In genomic region chr12:14257734-14258467, GRCh38 we compare ENCODE assay signal across 8 cellular contexts.
DNase-seq lines count a peak whose midpoint lies in the region; ATAC-seq and TF ChIP-seq lines count a peak whose summit lies in the region.

No MANE protein-coding gene starts in this region.

- peak overlapping the region; percentile 95 to 97 for H3K27ac Mint-ChIP-seq in effector memory CD8-positive, alpha-beta T cell

- H3K79me1 ChIP-seq in mesenchymal stem cell (replicated peaks; ENCODE audit: low read length, poor library complexity, severe bottlenecking) = no peaks in the 10 kb centered on the region

- H3K14ac ChIP-seq in mesenchymal stem cell (ENCODE audit: low read length in 2 of 2) = peak overlapping the region in 1 of 2 experiments; percentile 44

- peak; percentile 99 for DNase-seq in AG04450 (ENCODE audit: low read depth, low spot score)
- peak; percentile 97 for DNase-seq in NCI-H774 (lab: John Stamatoyannopoulos, UW)
- peak; percentile 89 for DNase-seq in activated CD8-positive, alpha-beta memory T cell treated with anti-CD3 and anti-CD28 coated beads for 24 hours
- peak; percentile 73 to 80 (median 75) for DNase-seq in effector memory CD8-positive, alpha-beta T cell
- DNase-seq in mesenchymal stem cell = peak; percentile 98
- DNase-seq in stimulated activated CD8-positive, alpha-beta memory T cell treated with anti-CD3 and anti-CD28 coated beads, Interleukin-12 subunit alpha, Interleukin-12 subunit beta, amount 100 ng/mL, for 1 hour (ENCODE audit: low read depth) = peak; percentile 67

- H2BK5ac ChIP-seq in mesenchymal stem cell (ENCODE audit: low read depth, low read length, poor library complexity, severe bottlenecking) = no peak overlapping the region

- H2BK12ac ChIP-seq in mesenchymal stem cell (ENCODE audit: low read length in 2 of 2) = peak overlapping the region; percentile 46 to 97

- ATAC-seq in GM18870 (IDR thresholded peaks at IDR 0.05; ENCODE audit: unreplicated experiment) = peak; percentile 76
- ATAC-seq in HG03521 (IDR thresholded peaks at IDR 0.05; ENCODE audit: unreplicated experiment) = peak; percentile 36
- ATAC-seq in effector memory CD8-positive, alpha-beta T cell (replicated peaks) = peak; percentile 72

- H3K4me1 ChIP-seq in mesenchymal stem cell (ENCODE audit: control insufficient read depth, insufficient read depth, low read depth, low read length) = peaks cover 16% of the 10 kb centered on the region

- no peaks in the 10 kb centered on the region for H3K27me3 Mint-ChIP-seq in effector memory CD8-positive, alpha-beta T cell

- no peaks in the 10 kb centered on the region for H3K9me3 Mint-ChIP-seq in effector memory CD8-positive, alpha-beta T cell

- H2BK120ac ChIP-seq in mesenchymal stem cell (ENCODE audit: low read depth, low read length) = peak overlapping the region; percentile 58

- peak overlapping the region; percentile 84 for H4K8ac ChIP-seq in mesenchymal stem cell (ENCODE audit: low read length)

- peak overlapping the region; percentile 64 for H3K4me3 Mint-ChIP-seq in effector memory CD8-positive, alpha-beta T cell

- 33% methylated on average over 13 of the region's 13 CpGs for WGBS in mesenchymal stem cell

- CTCF ChIA-PET in AG04450 (lab: Charles Lee) = interaction anchor here (0.6 to 2.5 kb wide), 4 partner anchors 18 to 237 kb away, joined by 3 to 18 read pairs (median 4); partner anchors contain the start of gene ATF7IP

- H3K4me2 ChIP-seq in mesenchymal stem cell (ENCODE audit: low read length, poor library complexity, severe bottlenecking) = no peak overlapping the region

- POLR2A ChIA-PET in AG04450 (lab: Yijun Ruan, JAX) = interaction anchor here (0.6 to 1.9 kb wide), 8 partner anchors 108 to 249 kb away, joined by 3 to 28 read pairs (median 8); partner anchors contain the start of gene ATF7IP

- H4K91ac ChIP-seq in mesenchymal stem cell (ENCODE audit: low read length) = peak overlapping the region; percentile 79

- peak overlapping the region; percentile 7 to 42 for H3K4ac ChIP-seq in mesenchymal stem cell (ENCODE audit: low read depth in 1 of 2, low read length in 2 of 2)

- peak overlapping the region; percentile 74 for H3K27ac ChIP-seq in AG04450 (ENCODE audit: low read depth, low read length)
- H3K27ac ChIP-seq in mesenchymal stem cell (ENCODE audit: low read length, poor library complexity, severe bottlenecking) = peak overlapping the region; percentile 88

- TF ChIP-seq CTCF in AG04450 (IDR thresholded peaks at IDR 0.05; ENCODE audit: low read depth, low read length) = no peak

- no peak overlapping the region for H3K23ac ChIP-seq in mesenchymal stem cell (ENCODE audit: low read length in 2 of 2)

- H3K4me1 Mint-ChIP-seq in effector memory CD8-positive, alpha-beta T cell (ENCODE audit: low read depth in 2 of 2) = peaks cover 34 to 40% of the 10 kb centered on the region in 2 donors

- peak overlapping the region; percentile 58 for H2BK15ac ChIP-seq in mesenchymal stem cell (ENCODE audit: low read depth, poor library complexity, severe bottlenecking)

- H3K9me3 ChIP-seq in AG04450 (ENCODE audit: control insufficient read depth, insufficient read depth, low read length) (peaks cover 10% of the 10 kb centered on the region), mesenchymal stem cell (ENCODE audit: control insufficient read depth, low read length) (no peaks in the 10 kb centered on the region)

- H3K9ac ChIP-seq in mesenchymal stem cell (ENCODE audit: low read length) = peak overlapping the region; percentile 86

- 0 out of 2 replicates have a peak overlapping the region, but pooled peaks have one; percentile 32 for H3K4me3 ChIP-seq in AG04450 (ENCODE audit: low read depth, low read length)
- H3K4me3 ChIP-seq in mesenchymal stem cell (ENCODE audit: insufficient read depth in 1 of 2, low read depth in 1 of 2, low read length in 2 of 2) = peak overlapping the region in 1 of 2 experiments; percentile 68

- H3K27me3 ChIP-seq in AG04450 (ENCODE audit: control insufficient read depth, insufficient read depth, low read length) (no peaks in the 10 kb centered on the region), mesenchymal stem cell (ENCODE audit: control insufficient read depth in 1 of 2, insufficient read depth in 1 of 2, low read length in 2 of 2) (no peaks in the 10 kb centered on the region)

- H3K36me3 Mint-ChIP-seq in effector memory CD8-positive, alpha-beta T cell (ENCODE audit: insufficient read depth) = peaks cover 13% of the 10 kb centered on the region

- no peak overlapping the region for H2AFZ ChIP-seq in mesenchymal stem cell (ENCODE audit: low read depth, low read length)

- H2AK5ac ChIP-seq in mesenchymal stem cell (ENCODE audit: low read length, severe bottlenecking) = peak overlapping the region; percentile 25

- H3K18ac ChIP-seq in mesenchymal stem cell (ENCODE audit: low read depth in 1 of 2, low read length in 2 of 2) = peak overlapping the region; percentile 65 to 97

- H3K36me3 ChIP-seq in mesenchymal stem cell (ENCODE audit: control insufficient read depth in 1 of 2, insufficient read depth in 2 of 2, low read depth in 1 of 2, low read length in 2 of 2) = no peaks in the 10 kb centered on the region
